Comparison of ENCODE assay signal across 23 cellular contexts in genomic region chr5:98320317-98320716, GRCh38.
"Had no signal": no experiment of that assay in that cellular context is flagged by ENCODE, and none has a peak within 500 bp of the region (broad histone marks: within the 10 kb centered on the region; RNA-seq: fewer than 3 reads in every experiment).

No MANE protein-coding gene starts in this region.

- H3K4me3 ChIP-seq: right lobe of liver, smooth muscle cell, testis, uterus had no signal

- H3K27me3 Mint-ChIP-seq: activated B cell treated with CpG ODN at 0.5 μM for 24 hours; activated CD4-positive, alpha-beta T cell treated with anti-CD3 and anti-CD28 coated beads for 36 hours; stimulated activated naive B cell treated with anti-CD40 and anti-IgM and Interleukin-4, amounts not matched to agents 10 μg/mL and 1 μg/mL and 100 μg/mL, for 72 hours had no signal

- DNase-seq: activated B cell treated with CpG ODN at 0.5 μM for 24 hours; activated CD4-positive, alpha-beta T cell treated with anti-CD3 and anti-CD28 coated beads for 36 hours; activated CD4-positive, alpha-beta T cell treated with anti-CD3 and anti-CD28 coated beads, Interleukin-2, amount 50 U/mL, for 4 hours; activated CD8-positive, alpha-beta memory T cell treated with anti-CD3 and anti-CD28 coated beads, Interleukin-2, amount 50 U/mL, for 48 hours; activated naive CD4-positive, alpha-beta T cell treated with Interleukin-2 at 50 U/mL for 16 hours; activated naive CD8-positive, alpha-beta T cell treated with anti-CD3 and anti-CD28 coated beads, Interleukin-2, amount 10 ng/mL, durations not matched to agents 7 days and 5 days; activated T-cell treated with anti-CD3 and anti-CD28 coated beads, Interleukin-2, amount 50 U/mL, for 4 hours; amniotic stem cell; cortex of kidney; hippocampal formation; left cardiac atrium; mesenchymal stem cell; right lobe of liver; stimulated activated CD4-positive, alpha-beta T cell treated with anti-CD3 and anti-CD28 coated beads, Interleukin-15, amount 100 ng/mL, for 24 hours; stimulated activated naive B cell treated with anti-CD40 and anti-IgM and Interleukin-4, amounts not matched to agents 10 μg/mL and 1 μg/mL and 100 μg/mL, for 72 hours; testis; trophoblast cell; uterus had no signal

- H3K27me3 ChIP-seq: right lobe of liver, testis, uterus had no signal

- H3K9me3 ChIP-seq: right lobe of liver, testis, uterus had no signal

- H3K27ac Mint-ChIP-seq: activated B cell treated with CpG ODN at 0.5 μM for 24 hours; activated CD4-positive, alpha-beta T cell treated with anti-CD3 and anti-CD28 coated beads for 36 hours; activated naive CD8-positive, alpha-beta T cell treated with anti-CD3 and anti-CD28 coated beads, Interleukin-2, amount 10 ng/mL, durations not matched to agents 7 days and 5 days; stimulated activated naive B cell treated with anti-CD40 and anti-IgM and Interleukin-4, amounts not matched to agents 10 μg/mL and 1 μg/mL and 100 μg/mL, for 72 hours; T-helper 1 cell treated with Interleukin-12 subunit alpha and Interleukin-12 subunit beta and Interleukin-4 antibody, amounts not matched to agents 30 μg/mL and 1 μg/mL, for 36 hours had no signal

- H3K9me3 Mint-ChIP-seq: activated B cell treated with CpG ODN at 0.5 μM for 24 hours; activated T-cell treated with anti-CD3 and anti-CD28 coated beads, Interleukin-2, amount 50 U/mL, for 4 hours; stimulated activated naive B cell treated with anti-CD40 and anti-IgM and Interleukin-4, amounts not matched to agents 10 μg/mL and 1 μg/mL and 100 μg/mL, for 72 hours; T-helper 1 cell treated with Interleukin-12 subunit alpha and Interleukin-12 subunit beta and Interleukin-4 antibody, amounts not matched to agents 30 μg/mL and 1 μg/mL, for 36 hours had no signal

- H3K4me3 Mint-ChIP-seq: activated B cell treated with CpG ODN at 0.5 μM for 24 hours; activated CD4-positive, alpha-beta T cell treated with anti-CD3 and anti-CD28 coated beads for 36 hours; activated naive CD8-positive, alpha-beta T cell treated with anti-CD3 and anti-CD28 coated beads, Interleukin-2, amount 10 ng/mL, durations not matched to agents 7 days and 5 days; activated T-cell treated with anti-CD3 and anti-CD28 coated beads, Interleukin-2, amount 50 U/mL, for 4 hours; stimulated activated naive B cell treated with anti-CD40 and anti-IgM and Interleukin-4, amounts not matched to agents 10 μg/mL and 1 μg/mL and 100 μg/mL, for 72 hours; T-helper 1 cell treated with Interleukin-12 subunit alpha and Interleukin-12 subunit beta and Interleukin-4 antibody, amounts not matched to agents 30 μg/mL and 1 μg/mL, for 36 hours had no signal

- H3K4me2 ChIP-seq: smooth muscle cell had no signal

- ATAC-seq: left cardiac atrium; right lobe of liver; stimulated activated naive B cell treated with anti-CD40 and anti-IgM and Interleukin-4, amounts not matched to agents 10 μg/mL and 1 μg/mL and 100 μg/mL, for 72 hours had no signal

- H3K36me3 Mint-ChIP-seq: activated naive CD8-positive, alpha-beta T cell treated with anti-CD3 and anti-CD28 coated beads, Interleukin-2, amount 10 ng/mL, durations not matched to agents 7 days and 5 days; stimulated activated naive B cell treated with anti-CD40 and anti-IgM and Interleukin-4, amounts not matched to agents 10 μg/mL and 1 μg/mL and 100 μg/mL, for 72 hours had no signal

- H3K9ac ChIP-seq: parathyroid adenoma had no signal

- FAIRE-seq: endometrium, frontal cortex had no signal

- H3K79me2 ChIP-seq: parathyroid adenoma had no signal

- H3K36me3 ChIP-seq: right lobe of liver, uterus had no signal

- H3K27ac ChIP-seq: parathyroid adenoma, right lobe of liver, testis, uterus had no signal

- H3K4me1 Mint-ChIP-seq: activated B cell treated with CpG ODN at 0.5 μM for 24 hours; activated CD4-positive, alpha-beta T cell treated with anti-CD3 and anti-CD28 coated beads for 36 hours; activated naive CD8-positive, alpha-beta T cell treated with anti-CD3 and anti-CD28 coated beads, Interleukin-2, amount 10 ng/mL, durations not matched to agents 7 days and 5 days; stimulated activated naive B cell treated with anti-CD40 and anti-IgM and Interleukin-4, amounts not matched to agents 10 μg/mL and 1 μg/mL and 100 μg/mL, for 72 hours had no signal

- H2AFZ ChIP-seq: parathyroid adenoma had no signal

- H3K4me1 ChIP-seq: parathyroid adenoma, right lobe of liver, testis, uterus had no signal
